In the genomic region with DNA sequence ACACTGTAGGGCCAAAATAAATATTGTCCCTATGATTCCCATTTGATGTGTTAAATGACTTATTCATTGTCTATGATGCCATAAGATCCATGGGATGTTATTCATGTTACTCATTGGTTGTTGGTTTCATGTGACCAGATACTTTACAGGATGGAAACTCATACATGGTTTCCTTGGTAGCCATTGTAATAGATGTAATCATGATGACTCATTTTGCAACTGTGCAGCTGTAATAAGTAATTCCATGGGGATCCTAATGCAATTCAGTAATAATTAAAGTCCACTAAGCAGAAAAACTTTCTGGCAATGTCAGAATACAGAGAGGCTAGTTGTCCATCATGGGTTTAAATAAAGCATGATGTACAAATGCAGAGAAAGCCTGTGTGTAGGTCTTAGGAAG, we compare ENCODE assay signal across 16 cellular contexts.
DNase-seq lines count a peak whose midpoint lies in the region; ATAC-seq, FAIRE-seq and TF ChIP-seq lines count a peak whose summit lies in the region.
"Had no signal": no experiment of that assay in that cellular context is flagged by ENCODE, and none has a peak within 500 bp of the region (broad histone marks: within the 10 kb centered on the region; RNA-seq: fewer than 3 reads in every experiment).

No MANE protein-coding gene starts in this region.

- no peak for TF ChIP-seq POLR2A in uterus (IDR thresholded peaks at IDR 0.05)

- no peak for FAIRE-seq in GM19239 (lab: Jason Lieb, UNC)
- FAIRE-seq: K562 had no signal

- TF ChIP-seq CTCF in mammary epithelial cell (conservative IDR thresholded peaks at IDR 0.05 in 1 of 2, IDR thresholded peaks at IDR 0.05 in 1 of 2; ENCODE audit: extremely low read depth in 1 of 2, insufficient read depth in 1 of 2, low read depth in 1 of 2, low read length in 2 of 2) (no peak), kidney epithelial cell (IDR thresholded peaks at IDR 0.05; ENCODE audit: insufficient read depth, low read length, poor library complexity, severe bottlenecking) (no peak), uterus (IDR thresholded peaks at IDR 0.05) (no peak), neural progenitor cell (IDR thresholded peaks at IDR 0.05) (no peak)

- no peaks in the 10 kb centered on the region for H3K9me3 Mint-ChIP-seq in neural progenitor cell
- H3K9me3 Mint-ChIP-seq: activated T-helper 1 cell treated with anti-CD3 and anti-CD28 coated beads, Interleukin-12 subunit alpha, Interleukin-12 subunit beta, Interleukin-2, Interleukin-4 antibody, amounts not matched to agents 30 ng/mL and 10 ng/mL and 1 ng/mL, durations not matched to agents 14 hours and 24 hours and 36 hours had no signal

- no peaks in the 10 kb centered on the region for H4K20me1 ChIP-seq in mammary epithelial cell (ENCODE audit: insufficient read depth, low read length)
- no peaks in the 10 kb centered on the region for H4K20me1 ChIP-seq in neural progenitor cell (ENCODE audit: low read depth)
- H4K20me1 ChIP-seq: BLaER1 had no signal

- peaks cover 8% of the 10 kb centered on the region for H3K4me1 Mint-ChIP-seq in neural progenitor cell

- no peak overlapping the region for H3K4me2 ChIP-seq in mammary epithelial cell (ENCODE audit: insufficient read depth, low read depth, low read length)
- no peak overlapping the region for H3K4me2 ChIP-seq in neural progenitor cell
- H3K4me2 ChIP-seq: BLaER1 had no signal

- H3K9ac ChIP-seq in mammary epithelial cell (ENCODE audit: insufficient read depth, low read length) = no peak overlapping the region
- H3K9ac ChIP-seq in neural progenitor cell = no peak overlapping the region
- H3K9ac ChIP-seq: BLaER1 had no signal

- DNase-seq in AG08396 (ENCODE audit: low spot score) = peak; percentile 58
- DNase-seq in HT1080 (ENCODE audit: low read depth) = peak; percentile 87
- DNase-seq in mammary epithelial cell = peak; percentile 95
- peak; percentile 86 for DNase-seq in kidney epithelial cell (ENCODE audit: low read depth)
- no peak for DNase-seq in uterus
- no peak for DNase-seq in neural progenitor cell (ENCODE audit: low spot score)
- DNase-seq in GM19239 (ENCODE audit: insufficient read length, low spot score) = no peak
- DNase-seq: activated CD4-positive, alpha-beta T cell treated with anti-CD3 and anti-CD28 coated beads for 4 hours; GOT3; retina had no signal

- ATAC-seq in GM21515 (IDR thresholded peaks at IDR 0.05; ENCODE audit: unreplicated experiment) = no peak
- ATAC-seq: K562 had no signal

- no peaks in the 10 kb centered on the region for H3K27me3 ChIP-seq in mammary epithelial cell (ENCODE audit: insufficient read depth, low read length)
- no peaks in the 10 kb centered on the region for H3K27me3 ChIP-seq in kidney epithelial cell (ENCODE audit: control insufficient read depth, insufficient read depth, low read length)
- H3K27me3 ChIP-seq in uterus = no peaks in the 10 kb centered on the region
- no peaks in the 10 kb centered on the region for H3K27me3 ChIP-seq in neural progenitor cell
- H3K27me3 ChIP-seq: BLaER1 had no signal

- in situ Hi-C loops in mammary epithelial cell (cut with MboI; ENCODE audit: low sequenced_read_pairs in 2 of 2) = no loop called here

- H3K27ac Mint-ChIP-seq in neural progenitor cell = no peak overlapping the region
- H3K27ac Mint-ChIP-seq: activated T-helper 1 cell treated with anti-CD3 and anti-CD28 coated beads, Interleukin-12 subunit alpha, Interleukin-12 subunit beta, Interleukin-2, Interleukin-4 antibody, amounts not matched to agents 30 ng/mL and 10 ng/mL and 1 ng/mL, durations not matched to agents 14 hours and 24 hours and 36 hours; mesothelial cell of epicardium had no signal

- intact Hi-C loops in mammary epithelial cell (cut with micrococcal nuclease) = loop anchor here (5.0 kb wide), 1 partner anchor 40 kb away; no protein-coding TSS in a partner anchor
- intact Hi-C loops in uterus (cut with DNase I; ENCODE audit: low total_unique reads) = no loop called here

- H3K4me1 ChIP-seq in mammary epithelial cell (ENCODE audit: insufficient read depth, low read length) (peaks cover 16% of the 10 kb centered on the region), uterus (no peaks in the 10 kb centered on the region), neural progenitor cell (peaks cover 12% of the 10 kb centered on the region)

- H3K9me3 ChIP-seq in mammary epithelial cell (replicated peaks; ENCODE audit: insufficient read depth, low read length) = no peaks in the 10 kb centered on the region
- H3K9me3 ChIP-seq in uterus = no peaks in the 10 kb centered on the region
- H3K9me3 ChIP-seq in neural progenitor cell (ENCODE audit: low read depth) = no peaks in the 10 kb centered on the region
- H3K9me3 ChIP-seq: BLaER1, thoracic aorta had no signal

- H3K27me3 Mint-ChIP-seq in neural progenitor cell (ENCODE audit: insufficient read depth, low read depth) = peaks cover 2% of the 10 kb centered on the region

- H3K79me2 ChIP-seq in mammary epithelial cell (ENCODE audit: insufficient read depth, low read length) (no peaks in the 10 kb centered on the region), neural progenitor cell (ENCODE audit: low read depth) (no peaks in the 10 kb centered on the region)

- CTCF ChIA-PET in mammary epithelial cell (lab: Charles Lee; ENCODE audit: low non-redundant PET) = no interaction called here

- no TSS peak for BruUV-seq in mammary epithelial cell (replicated peaks; lab: Mats Ljungman, UMichigan)

- H3K4me3 ChIP-seq in mammary epithelial cell (replicated peaks in 1 of 3; ENCODE audit: insufficient read depth in 1 of 3, low read depth in 2 of 3, low read length in 3 of 3) (no peak overlapping the region), kidney epithelial cell (ENCODE audit: low read depth, low read length) (no peak overlapping the region), uterus (no peak overlapping the region), neural progenitor cell (no peak overlapping the region)
- H3K4me3 ChIP-seq: BLaER1, K562, thoracic aorta had no signal

- H3K4me3 Mint-ChIP-seq in neural progenitor cell = no peak overlapping the region
- H3K4me3 Mint-ChIP-seq: activated T-helper 1 cell treated with anti-CD3 and anti-CD28 coated beads, Interleukin-12 subunit alpha, Interleukin-12 subunit beta, Interleukin-2, Interleukin-4 antibody, amounts not matched to agents 30 ng/mL and 10 ng/mL and 1 ng/mL, durations not matched to agents 14 hours and 24 hours and 36 hours; mesothelial cell of epicardium had no signal

- dilution Hi-C loops in mammary epithelial cell (cut with HindIII; ENCODE audit: low sequenced_read_pairs) = no loop called here

- H3K36me3 ChIP-seq in mammary epithelial cell (ENCODE audit: insufficient read depth, low read length) = no peaks in the 10 kb centered on the region
- H3K36me3 ChIP-seq in kidney epithelial cell (ENCODE audit: control insufficient read depth, insufficient read depth, low read length) = no peaks in the 10 kb centered on the region
- H3K36me3 ChIP-seq in uterus = no peaks in the 10 kb centered on the region
- no peaks in the 10 kb centered on the region for H3K36me3 ChIP-seq in neural progenitor cell
- H3K36me3 ChIP-seq: BLaER1, thoracic aorta had no signal

- H3K27ac ChIP-seq in mammary epithelial cell (ENCODE audit: insufficient read depth, low read depth, low read length) (peak overlapping the region; percentile 66), uterus (no peak overlapping the region), neural progenitor cell (no peak overlapping the region)
- H3K27ac ChIP-seq: BLaER1, thoracic aorta had no signal

- H3F3A ChIP-seq in neural progenitor cell (ENCODE audit: low read depth) = no peaks in the 10 kb centered on the region

- H2AFZ ChIP-seq in mammary epithelial cell (ENCODE audit: low read depth, low read length) (no peak overlapping the region), neural progenitor cell (replicated peaks) (no peak overlapping the region)

- H3K36me3 Mint-ChIP-seq in neural progenitor cell = no peaks in the 10 kb centered on the region
- H3K36me3 Mint-ChIP-seq: mesothelial cell of epicardium had no signal

Comparison
In these comparisons a context has a peak if more than half of its experiments do, and no peak if none do; other contexts are left out.
1. DNase-seq: peak in AG08396 (single experiment), HT1080 (single experiment), mammary epithelial cell (single experiment) and kidney epithelial cell (single experiment); none in uterus (0 of 2), neural progenitor cell (single experiment) and GM19239 (single experiment).